9 cellular contexts compared by ENCODE assay signal in genomic region chr11:123616505-123617198, GRCh38. TPM values are rescaled to one million over a fixed set of nuclear protein-coding genes. Genes with fewer than 3 reads are reported as not detected.
DNase-seq lines count a peak whose midpoint lies in the region; ATAC-seq and TF ChIP-seq lines count a peak whose summit lies in the region.
"Had no signal": no experiment of that assay in that cellular context is flagged by ENCODE, and none has a peak within 500 bp of the region (broad histone marks: within the 10 kb centered on the region; RNA-seq: fewer than 3 reads in every experiment).

No MANE protein-coding gene starts in this region.

- DNase-seq in Ammon's horn (ENCODE audit: low spot score), result peak; percentile 80
- DNase-seq in anterior cingulate cortex (lab: John Stamatoyannopoulos, UW), result peak in 51 of 58 donors; percentile 4 to 72 (median 36)
- DNase-seq in cardiac muscle cell (ENCODE audit: low read depth in 1 of 2, low spot score in 1 of 2), result peak; percentile 32 to 93
- DNase-seq in ovary, result peak; percentile 62 to 81 (median 74)
- no peak for DNase-seq in cerebellar nuclear complex (lab: John Stamatoyannopoulos, UW)
- DNase-seq in amniotic stem cell (lab: John Stamatoyannopoulos, UW), result no peak
- DNase-seq: effector memory CD8-positive, alpha-beta T cell had no signal

- 15 to 21% (median 19%) methylated on average over 11 of the region's 11 CpGs for WGBS in ovary, 3 donors

- no peak overlapping the region for H3K4me3 ChIP-seq in cardiac muscle cell
- H3K4me3 ChIP-seq in ovary, result no peak overlapping the region

- H3K36me3 ChIP-seq in cardiac muscle cell (peaks cover 28% of the 10 kb centered on the region), ovary (no peaks in the 10 kb centered on the region)

- H3K4me1 ChIP-seq in cardiac muscle cell (ENCODE audit: low read depth) (no peaks in the 10 kb centered on the region), ovary (ENCODE audit: insufficient read depth) (no peaks in the 10 kb centered on the region)

- ATAC-seq in HG02938 (IDR thresholded peaks at IDR 0.05; ENCODE audit: unreplicated experiment), result no peak
- ATAC-seq in GM18909 (IDR thresholded peaks at IDR 0.05; ENCODE audit: poor library complexity, unreplicated experiment), result no peak
- ATAC-seq: effector memory CD8-positive, alpha-beta T cell had no signal

- H3K27me3 ChIP-seq in cardiac muscle cell, result no peaks in the 10 kb centered on the region
- no peaks in the 10 kb centered on the region for H3K27me3 ChIP-seq in ovary

- TF ChIP-seq EP300 in ovary (IDR thresholded peaks at IDR 0.05), result no peak

- H3K9me3 ChIP-seq in cardiac muscle cell (ENCODE audit: low read depth) (no peaks in the 10 kb centered on the region), ovary (no peaks in the 10 kb centered on the region)

- TF ChIP-seq CTCF in cardiac muscle cell (IDR thresholded peaks at IDR 0.05; ENCODE audit: low read depth, low read length) (no peak), ovary (IDR thresholded peaks at IDR 0.05) (no peak)

- no peak for TF ChIP-seq POLR2A in ovary (IDR thresholded peaks at IDR 0.05)

- intact Hi-C loops in ovary (cut with DNase I), result no loop called here

- no peak overlapping the region for H3K27ac ChIP-seq in cardiac muscle cell
- peak overlapping the region in 1 of 2 donors; percentile 25 for H3K27ac ChIP-seq in ovary

RNA-seq across cellular contexts. Expression of gene SCN3B, which starts 37.8 kb away (rescaled TPM):
- total RNA-seq in cardiac muscle cell (0.12 and 0.46 TPM in 2 replicates), ovary (1 to 10 TPM in 5 of 7 donors, under 1 TPM in 2; 0.66 to 3.1 (median 1.2) TPM)
- polyA plus RNA-seq in cardiac muscle cell (0.77 and 1.2 TPM in 2 replicates), ovary (1 to 10 TPM; 1.4 to 2.9 TPM)

Comparison
In these comparisons a context has a peak if more than half of its experiments do, and no peak if none do; other contexts are left out.
1. DNase-seq: peak in Ammon's horn (single experiment), anterior cingulate cortex (51 of 58), cardiac muscle cell (2 of 2) and ovary (5 of 5); none in cerebellar nuclear complex (0 of 2) and amniotic stem cell (single experiment).